15 cellular contexts compared by ENCODE assay signal in genomic region chr3:46483799-46484198, GRCh38. TPM values are rescaled to one million over a fixed set of nuclear protein-coding genes. Genes with fewer than 3 reads are reported as not detected.
"Had no signal": no experiment of that assay in that cellular context is flagged by ENCODE, and none has a peak within 500 bp of the region (broad histone marks: within the 10 kb centered on the region; RNA-seq: fewer than 3 reads in every experiment).

No MANE protein-coding gene starts in this region.

- ATAC-seq: activated CD8-positive, alpha-beta T cell treated with anti-CD3 and anti-CD28 coated beads, Interleukin-2, amount 10 ng/mL, durations not matched to agents 7 days and 5 days; activated T-helper 17 cell treated with anti-CD3 and anti-CD28 coated beads, Interleukin-2, amount 50 U/mL, for 72 hours; effector memory CD8-positive, alpha-beta T cell; esophagus mucosa; left lung had no signal

- H3K9me3 ChIP-seq: left lung had no signal

- H3K4me3 ChIP-seq: left lung, skin epidermis had no signal

- H3K79me2 ChIP-seq: parathyroid adenoma had no signal

- H3K36me3 ChIP-seq: left lung, WERI-Rb-1 had no signal

- H2AFZ ChIP-seq: parathyroid adenoma had no signal

- DNase-seq: activated CD4-positive, alpha-beta T cell treated with anti-CD3 and anti-CD28 coated beads for 48 hours; activated CD8-positive, alpha-beta T cell treated with anti-CD3 and anti-CD28 coated beads, Interleukin-2, amount 10 ng/mL, durations not matched to agents 7 days and 5 days; activated naive CD4-positive, alpha-beta T cell treated with anti-CD3 and anti-CD28 coated beads, Interleukin-2, amount 10 ng/mL, durations not matched to agents 7 days and 5 days; effector memory CD8-positive, alpha-beta T cell; glutamatergic neuron; left lung; retina; T-helper 1 cell; WERI-Rb-1 had no signal

- H3K4me1 ChIP-seq: parathyroid adenoma had no signal

- H3K9ac ChIP-seq: parathyroid adenoma had no signal

- H3K27ac ChIP-seq: left lung, parathyroid adenoma, skin epidermis, WERI-Rb-1 had no signal

- H3K27me3 ChIP-seq: left lung had no signal

RNA-seq across cellular contexts. Expression of gene RTP3, which starts 14.0 kb away (rescaled TPM):
- total RNA-seq: activated CD8-positive, alpha-beta T cell treated with anti-CD3 and anti-CD28 coated beads, Interleukin-2, amount 10 ng/mL, durations not matched to agents 7 days and 5 days; activated T-helper 17 cell treated with anti-CD3 and anti-CD28 coated beads, Interleukin-2, amount 50 U/mL, for 72 hours; esophagus mucosa; left lung; mesothelial cell of epicardium had no signal
- polyA plus RNA-seq: adipose tissue had no signal

RNA-seq across cellular contexts. Expression of gene LTF, which starts 19.1 kb away (rescaled TPM):
- total RNA-seq: activated CD8-positive, alpha-beta T cell treated with anti-CD3 and anti-CD28 coated beads, Interleukin-2, amount 10 ng/mL, durations not matched to agents 7 days and 5 days; activated T-helper 17 cell treated with anti-CD3 and anti-CD28 coated beads, Interleukin-2, amount 50 U/mL, for 72 hours; mesothelial cell of epicardium had no signal
